Comparison of ENCODE assay signal across 1 cellular context in the genomic region with DNA sequence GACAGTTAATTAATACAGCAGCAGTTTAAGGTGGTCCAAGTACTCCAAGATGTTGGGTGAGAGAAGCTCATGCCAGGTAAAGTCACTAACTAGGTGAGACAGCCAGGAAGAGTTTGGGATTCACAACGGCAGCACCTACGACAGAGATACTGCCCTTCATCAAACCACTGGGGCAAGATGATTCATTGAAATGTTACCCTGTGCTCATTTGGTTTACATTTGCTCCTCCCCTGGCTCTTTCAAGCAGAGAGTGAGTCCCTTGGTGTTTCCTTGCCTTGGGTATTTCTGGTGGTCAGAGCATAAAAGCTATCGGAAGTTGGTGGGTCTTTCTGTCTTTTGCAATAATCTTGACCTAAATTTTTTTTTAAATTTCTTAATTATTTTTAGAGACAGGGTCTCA.
TF ChIP-seq lines count a peak whose summit lies in the region.

No MANE protein-coding gene starts in this region.

TF ChIP-seq in K562, 482 proteins besides CTCF, POLR2A, EP300 and RAD21 (continued from another document):
- TF ChIP-seq, protein P1, sequence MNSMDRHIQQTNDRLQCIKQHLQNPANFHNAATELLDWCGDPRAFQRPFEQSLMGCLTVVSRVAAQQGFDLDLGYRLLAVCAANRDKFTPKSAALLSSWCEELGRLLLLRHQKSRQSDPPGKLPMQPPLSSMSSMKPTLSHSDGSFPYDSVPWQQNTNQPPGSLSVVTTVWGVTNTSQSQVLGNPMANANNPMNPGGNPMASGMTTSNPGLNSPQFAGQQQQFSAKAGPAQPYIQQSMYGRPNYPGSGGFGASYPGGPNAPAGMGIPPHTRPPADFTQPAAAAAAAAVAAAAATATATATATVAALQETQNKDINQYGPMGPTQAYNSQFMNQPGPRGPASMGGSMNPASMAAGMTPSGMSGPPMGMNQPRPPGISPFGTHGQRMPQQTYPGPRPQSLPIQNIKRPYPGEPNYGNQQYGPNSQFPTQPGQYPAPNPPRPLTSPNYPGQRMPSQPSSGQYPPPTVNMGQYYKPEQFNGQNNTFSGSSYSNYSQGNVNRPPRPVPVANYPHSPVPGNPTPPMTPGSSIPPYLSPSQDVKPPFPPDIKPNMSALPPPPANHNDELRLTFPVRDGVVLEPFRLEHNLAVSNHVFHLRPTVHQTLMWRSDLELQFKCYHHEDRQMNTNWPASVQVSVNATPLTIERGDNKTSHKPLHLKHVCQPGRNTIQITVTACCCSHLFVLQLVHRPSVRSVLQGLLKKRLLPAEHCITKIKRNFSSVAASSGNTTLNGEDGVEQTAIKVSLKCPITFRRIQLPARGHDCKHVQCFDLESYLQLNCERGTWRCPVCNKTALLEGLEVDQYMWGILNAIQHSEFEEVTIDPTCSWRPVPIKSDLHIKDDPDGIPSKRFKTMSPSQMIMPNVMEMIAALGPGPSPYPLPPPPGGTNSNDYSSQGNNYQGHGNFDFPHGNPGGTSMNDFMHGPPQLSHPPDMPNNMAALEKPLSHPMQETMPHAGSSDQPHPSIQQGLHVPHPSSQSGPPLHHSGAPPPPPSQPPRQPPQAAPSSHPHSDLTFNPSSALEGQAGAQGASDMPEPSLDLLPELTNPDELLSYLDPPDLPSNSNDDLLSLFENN (IDR thresholded peaks at IDR 0.05; ENCODE audit: low read depth in 2 of 2, low read length in 2 of 2), result no peak
- no peak for TF ChIP-seq HNRNPLL (IDR thresholded peaks at IDR 0.05; ENCODE audit: low read depth, low read length, poor library complexity, severe bottlenecking)
